24 cellular contexts compared by ENCODE assay signal in genomic region chr1:64129708-64130107, GRCh38.
"Had no signal": no experiment of that assay in that cellular context is flagged by ENCODE, and none has a peak within 500 bp of the region (broad histone marks: within the 10 kb centered on the region; RNA-seq: fewer than 3 reads in every experiment).

No MANE protein-coding gene starts in this region.

- H3K36me3 ChIP-seq: lower lobe of right lung, ovary, spleen, suprapubic skin, vagina had no signal

- H3K9me3 Mint-ChIP-seq: immature natural killer cell; naive B cell; natural killer cell treated with Interleukin-12 subunit alpha and Interleukin-12 subunit beta and Interleukin-15 and Interleukin-18, amount 100 ng/mL, for 72 hours; stimulated activated naive B cell treated with anti-CD40 and anti-IgM and Interleukin-4, amounts not matched to agents 10 μg/mL and 1 μg/mL and 100 μg/mL, for 72 hours; stimulated activated naive CD8-positive, alpha-beta T cell treated with anti-CD3 and anti-CD28 coated beads, Interleukin-15, Interleukin-2, amounts not matched to agents 100 ng/mL and 50 ng/mL, for 24 hours had no signal

- H3K4me3 Mint-ChIP-seq: immature natural killer cell; naive B cell; natural killer cell treated with Interleukin-12 subunit alpha and Interleukin-12 subunit beta and Interleukin-15 and Interleukin-18, amount 100 ng/mL, for 72 hours; stimulated activated naive B cell treated with anti-CD40 and anti-IgM and Interleukin-4, amounts not matched to agents 10 μg/mL and 1 μg/mL and 100 μg/mL, for 72 hours; stimulated activated naive CD8-positive, alpha-beta T cell treated with anti-CD3 and anti-CD28 coated beads, Interleukin-15, Interleukin-2, amounts not matched to agents 100 ng/mL and 50 ng/mL, for 24 hours had no signal

- H3K4me1 ChIP-seq: lower lobe of right lung, psoas muscle had no signal

- H3K27ac ChIP-seq: dorsolateral prefrontal cortex, lower lobe of right lung, ovary, psoas muscle, skin epidermis, spleen, suprapubic skin, vagina had no signal

- H3K27ac Mint-ChIP-seq: immature natural killer cell; natural killer cell treated with Interleukin-12 subunit alpha and Interleukin-12 subunit beta and Interleukin-15 and Interleukin-18, amount 100 ng/mL, for 72 hours; stimulated activated naive B cell treated with anti-CD40 and anti-IgM and Interleukin-4, amounts not matched to agents 10 μg/mL and 1 μg/mL and 100 μg/mL, for 72 hours; stimulated activated naive CD8-positive, alpha-beta T cell treated with anti-CD3 and anti-CD28 coated beads, Interleukin-15, Interleukin-2, amounts not matched to agents 100 ng/mL and 50 ng/mL, for 24 hours had no signal

- H3K36me3 Mint-ChIP-seq: immature natural killer cell; naive B cell; natural killer cell treated with Interleukin-12 subunit alpha and Interleukin-12 subunit beta and Interleukin-15 and Interleukin-18, amount 100 ng/mL, for 72 hours; stimulated activated naive B cell treated with anti-CD40 and anti-IgM and Interleukin-4, amounts not matched to agents 10 μg/mL and 1 μg/mL and 100 μg/mL, for 72 hours had no signal

- H3K27me3 Mint-ChIP-seq: naive B cell; stimulated activated naive CD8-positive, alpha-beta T cell treated with anti-CD3 and anti-CD28 coated beads, Interleukin-15, Interleukin-2, amounts not matched to agents 100 ng/mL and 50 ng/mL, for 24 hours had no signal

- H3K9me3 ChIP-seq: lower lobe of right lung, ovary, psoas muscle, spleen, suprapubic skin, vagina had no signal

- H3K4me3 ChIP-seq: dorsolateral prefrontal cortex, lower lobe of right lung, ovary, psoas muscle, skin epidermis, spleen, suprapubic skin, vagina had no signal

- DNase-seq: central memory CD4-positive, alpha-beta T cell; dorsolateral prefrontal cortex; effector CD4-positive, alpha-beta T cell; foreskin melanocyte; glutamatergic neuron; hypothalamus; immature natural killer cell; left ventricle myocardium superior; lower lobe of right lung; naive B cell; nucleus accumbens; ovary; posterior cingulate gyrus; psoas muscle; right cardiac atrium; spleen; stimulated activated CD4-positive, alpha-beta T cell treated with anti-CD3 and anti-CD28 coated beads, Interleukin-4, amount 100 ng/mL, for 4 hours; stimulated activated naive B cell treated with anti-CD40 and anti-IgM and Interleukin-4, amounts not matched to agents 10 μg/mL and 1 μg/mL and 100 μg/mL, for 72 hours; trophoblast cell had no signal

- H3K27me3 ChIP-seq: dorsolateral prefrontal cortex, ovary, spleen, suprapubic skin, vagina had no signal

- ATAC-seq: left ventricle myocardium superior; lower lobe of right lung; natural killer cell treated with Interleukin-12 subunit alpha and Interleukin-12 subunit beta and Interleukin-15 and Interleukin-18, amount 100 ng/mL, for 72 hours; psoas muscle; right cardiac atrium; stimulated activated naive B cell treated with anti-CD40 and anti-IgM and Interleukin-4, amounts not matched to agents 10 μg/mL and 1 μg/mL and 100 μg/mL, for 72 hours had no signal

- H3K4me1 Mint-ChIP-seq: immature natural killer cell, naive B cell had no signal
